8 cellular contexts compared by ENCODE assay signal in the genomic region with DNA sequence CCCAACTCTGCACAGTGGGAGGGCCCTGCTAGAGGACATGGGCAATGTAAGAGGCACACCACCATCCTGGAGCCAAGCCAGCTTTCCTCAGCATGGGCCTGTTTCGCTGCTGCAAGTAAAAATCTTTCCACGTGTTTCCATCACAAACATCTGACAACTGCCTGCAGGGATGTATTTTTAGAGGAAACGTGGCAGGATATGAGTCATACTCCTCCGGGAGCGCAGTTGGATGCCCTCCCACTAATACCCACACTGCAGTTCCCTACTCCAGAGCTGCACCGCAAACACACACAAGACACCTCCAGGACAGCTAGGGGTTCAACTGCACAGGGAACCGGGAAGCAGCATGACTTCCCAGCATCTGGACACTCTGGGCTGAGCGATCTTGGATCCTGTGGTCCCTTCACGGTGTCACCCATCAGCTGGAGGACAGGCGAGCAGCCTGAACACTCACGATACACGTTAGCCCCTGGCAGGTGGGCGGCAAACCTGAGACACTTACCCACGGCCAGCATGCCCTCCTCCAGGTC. TPM values are rescaled to one million over a fixed set of nuclear protein-coding genes. Genes with fewer than 3 reads are reported as not detected.
DNase-seq lines count a peak whose midpoint lies in the region; ATAC-seq lines count a peak whose summit lies in the region.

No MANE protein-coding gene starts in this region.

- H3K4me3 Mint-ChIP-seq in activated naive CD8-positive, alpha-beta T cell treated with anti-CD3 and anti-CD28 coated beads for 36 hours, result no peak overlapping the region

- intact Hi-C loops in cardiac septum (cut with DNase I), result loop anchor here (1.0 kb wide), 1 partner anchor 47 kb away; a partner anchor contains a TSS
- intact Hi-C loops in sciatic nerve (cut with DNase I), result loop anchor here (10.0 kb wide), 1 partner anchor 46 kb away; a partner anchor contains a TSS

- DNase-seq in AML-193 (lab: John Stamatoyannopoulos, UW) (peak; percentile 7 to 22), KBM-7 (peak; percentile 95), cardiac septum (ENCODE audit: low spot score) (peak; percentile 92), sciatic nerve (ENCODE audit: low spot score) (peak; percentile 90), T-helper 2 cell (no peak)
- no peak for DNase-seq in activated naive CD8-positive, alpha-beta T cell treated with anti-CD3 and anti-CD28 coated beads for 36 hours
- no peak for DNase-seq in activated CD4-positive, alpha-beta T cell treated with anti-CD3 and anti-CD28 coated beads for 1 hour

- no peaks in the 10 kb centered on the region for H3K9me3 Mint-ChIP-seq in activated naive CD8-positive, alpha-beta T cell treated with anti-CD3 and anti-CD28 coated beads for 36 hours

- H3K27me3 Mint-ChIP-seq in activated naive CD8-positive, alpha-beta T cell treated with anti-CD3 and anti-CD28 coated beads for 36 hours, result no peaks in the 10 kb centered on the region

- peak overlapping the region; percentile 65 for H3K27ac Mint-ChIP-seq in activated naive CD8-positive, alpha-beta T cell treated with anti-CD3 and anti-CD28 coated beads for 36 hours

- in situ Hi-C loops in KBM-7 (cut with MboI; ENCODE audit: low pct_unique_long_range_greater_than_20kb, low sequenced_read_pairs), result loop anchor here (10.0 kb wide), 1 partner anchor 46 kb away; a partner anchor contains a TSS

- peaks cover 36% of the 10 kb centered on the region for H3K36me3 Mint-ChIP-seq in activated naive CD8-positive, alpha-beta T cell treated with anti-CD3 and anti-CD28 coated beads for 36 hours

- peaks cover 19% of the 10 kb centered on the region for H3K4me1 Mint-ChIP-seq in activated naive CD8-positive, alpha-beta T cell treated with anti-CD3 and anti-CD28 coated beads for 36 hours

- ATAC-seq in sciatic nerve, result peak; percentile 93
- no peak for ATAC-seq in HG03135 (IDR thresholded peaks at IDR 0.05; ENCODE audit: unreplicated experiment)

RNA-seq across cellular contexts. Expression of a gene that starts 26.1 kb away (rescaled TPM):
- not detected for total RNA-seq in activated naive CD8-positive, alpha-beta T cell treated with anti-CD3 and anti-CD28 coated beads for 36 hours
- total RNA-seq in cardiac septum (30.4 TPM), sciatic nerve (103 TPM)

RNA-seq across cellular contexts. Expression of a gene that starts 46.7 kb away (rescaled TPM):
- 100 to 1,000 TPM; 181 to 191 TPM for total RNA-seq in activated naive CD8-positive, alpha-beta T cell treated with anti-CD3 and anti-CD28 coated beads for 36 hours
- 406 TPM for total RNA-seq in cardiac septum
- 205 TPM for total RNA-seq in sciatic nerve

Comparison
In these comparisons a context has a peak if more than half of its experiments do, and no peak if none do; other contexts are left out.
1. DNase-seq: peak in AML-193 (2 of 2), KBM-7 (single experiment), cardiac septum (single experiment) and sciatic nerve (single experiment); none in activated naive CD8-positive, alpha-beta T cell treated with anti-CD3 and anti-CD28 coated beads for 36 hours (single experiment), T-helper 2 cell (0 of 5) and activated CD4-positive, alpha-beta T cell treated with anti-CD3 and anti-CD28 coated beads for 1 hour (single experiment).
2. RNA of a gene that starts 26.1 kb away (total RNA-seq): 103 TPM in sciatic nerve (single experiment) and 30.4 TPM in cardiac septum (single experiment); not detected in activated naive CD8-positive, alpha-beta T cell treated with anti-CD3 and anti-CD28 coated beads for 36 hours; every median in the first group is over 10 times any median in the second.